Comparison of ENCODE assay signal across 8 cellular contexts in the genomic region with DNA sequence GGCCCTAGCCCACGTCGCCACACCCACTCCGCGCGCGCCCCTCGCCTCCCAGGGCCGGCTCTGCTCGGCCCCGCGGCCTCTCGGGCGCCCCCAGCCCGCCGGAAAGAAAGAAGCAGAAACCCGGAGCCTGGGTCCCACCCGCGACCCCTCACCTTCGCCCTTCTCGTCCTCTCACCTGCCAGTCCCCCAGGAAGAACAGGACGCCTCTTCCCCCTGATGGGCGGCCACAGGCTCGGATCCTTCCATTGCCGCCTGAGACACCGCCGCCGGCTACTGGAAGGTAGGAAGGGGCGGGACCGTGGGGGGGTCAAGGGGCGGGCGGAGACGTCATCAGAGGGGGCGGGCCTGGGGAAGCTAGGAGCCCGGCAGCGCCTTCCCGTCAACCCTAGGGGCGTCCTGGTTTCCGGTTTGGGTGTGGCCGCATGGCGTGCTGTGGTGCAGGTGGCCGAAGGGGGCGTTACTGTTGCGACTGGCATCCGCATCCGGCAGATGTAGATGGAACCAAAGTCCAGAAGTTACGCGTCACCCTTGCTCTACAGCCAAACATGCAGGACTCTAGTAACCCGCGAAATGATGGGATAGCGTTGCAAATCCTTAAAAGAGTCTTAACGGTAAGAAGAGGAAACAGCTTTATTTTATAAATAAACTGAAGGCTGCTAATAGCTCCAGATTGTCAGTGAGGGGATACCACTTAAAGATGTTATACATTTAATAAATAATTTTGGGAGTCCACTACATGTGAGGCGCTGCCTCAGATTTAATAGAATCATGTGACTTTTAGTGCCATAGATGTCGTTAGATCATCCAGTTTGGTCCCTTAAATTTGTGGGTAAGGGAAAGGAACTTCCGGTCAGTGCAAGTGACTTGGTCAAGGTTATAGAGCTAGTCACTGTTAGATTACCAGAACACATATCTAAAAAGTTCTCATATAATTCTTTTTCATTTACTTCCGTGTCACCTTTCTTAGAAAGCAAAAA. TPM values are rescaled to one million over a fixed set of nuclear protein-coding genes. Genes with fewer than 3 reads are reported as not detected.
A peak's percentile ranks its signal among the peaks of the same experiment; 100 is the strongest.
DNase-seq lines count a peak whose midpoint lies in the region; ATAC-seq and TF ChIP-seq lines count a peak whose summit lies in the region.

UBA6 (minus strand) TSS at position 282 of the 977 bp plus-strand sequence; CDS start at position 246, 36 bp downstream.

- under 1% methylated on average over 55 of the region's 55 CpGs for WGBS in liver

- CTCF ChIA-PET in CD4-positive, alpha-beta memory T cell (lab: Charles Lee; ENCODE audit: partially characterized antibody) = interaction anchor here (0.8 to 2.7 kb wide), 9 partner anchors 14 to 210 kb away, joined by 3 to 9 read pairs (median 4); partner anchors contain the start of gene CENPC

- peak; percentile 91 to 95 (median 92) for DNase-seq in CD4-positive, alpha-beta memory T cell
- DNase-seq in NCI-H82 (lab: John Stamatoyannopoulos, UW) (peak; percentile 97), dermis microvascular lymphatic vessel endothelial cell (ENCODE audit: low read depth in 2 of 2) (peak; percentile 90 to 97)
- peak; percentile 97 for DNase-seq in activated CD4-positive, alpha-beta T cell treated with anti-CD3 and anti-CD28 coated beads, Interleukin-2, amount 50 U/mL, for 48 hours
- peak; percentile 97 for DNase-seq in stimulated activated CD4-positive, alpha-beta T cell treated with anti-CD3 and anti-CD28 coated beads, Interleukin-4, amount 100 ng/mL, for 24 hours

- H3K9me3 ChIP-seq in CD4-positive, alpha-beta memory T cell (ENCODE audit: control insufficient read depth in 1 of 2, low read length in 2 of 2) = no peaks in the 10 kb centered on the region
- no peaks in the 10 kb centered on the region for H3K9me3 ChIP-seq in liver (ENCODE audit: control insufficient read depth in 4 of 4, low read length in 3 of 4)

- H3K4me3 Mint-ChIP-seq in CD4-positive, alpha-beta memory T cell = peak within 1 kb of the TSS; percentile 94 to 99 (median 98)

- peak within 1 kb of the TSS; percentile 94 for H3K27ac ChIP-seq in CD4-positive, alpha-beta memory T cell (ENCODE audit: low read depth, low read length)
- H3K27ac ChIP-seq in liver (ENCODE audit: low read depth in 1 of 2, low read length in 2 of 2) = peak within 1 kb of the TSS; percentile 72 to 77

- peak within 1 kb of the TSS; percentile 85 to 93 for H3K4me3 ChIP-seq in CD4-positive, alpha-beta memory T cell (ENCODE audit: low read length in 2 of 2)
- H3K4me3 ChIP-seq in liver (ENCODE audit: low read depth in 1 of 3, low read length in 3 of 3) = peak within 1 kb of the TSS; percentile 85 to 100 (median 96)

- POLR2A ChIA-PET in CD4-positive, alpha-beta memory T cell (lab: Charles Lee; ENCODE audit: partially characterized antibody) = interaction anchor here (0.6 to 1.9 kb wide), 7 partner anchors 12 to 159 kb away, joined by 3 to 12 read pairs (median 4); partner anchors contain the start of gene CENPC

- peak within 1 kb of the TSS; percentile 86 to 99 (median 98) for H3K27ac Mint-ChIP-seq in CD4-positive, alpha-beta memory T cell

- peaks cover 0 to under 1% (median 0%) of the 10 kb centered on the region in 8 donors for H3K9me3 Mint-ChIP-seq in CD4-positive, alpha-beta memory T cell

- intact Hi-C loops in CD4-positive, alpha-beta memory T cell (cut with micrococcal nuclease) = loop anchor here (1.0 to 5.0 kb wide), 3 partner anchors 46 to 651 kb away; partner anchors contain the start of genes CENPC and YTHDC1

- TF ChIP-seq RAD21 in liver (IDR thresholded peaks at IDR 0.05) = no peak

- H3K4me1 Mint-ChIP-seq in CD4-positive, alpha-beta memory T cell = peaks cover 45 to 72% (median 60%) of the 10 kb centered on the region in 4 donors

- peaks cover 22 to 29% of the 10 kb centered on the region in 2 donors for H3K36me3 Mint-ChIP-seq in CD4-positive, alpha-beta memory T cell

- no peaks in the 10 kb centered on the region for H3K27me3 Mint-ChIP-seq in CD4-positive, alpha-beta memory T cell

- ATAC-seq in GM19438 (IDR thresholded peaks at IDR 0.05; ENCODE audit: low read depth, unreplicated experiment) (peak; percentile 97), HG03575 (IDR thresholded peaks at IDR 0.05; ENCODE audit: extremely low read depth, insufficient number of reproducible peaks, low FRiP score, unreplicated experiment) (peak; percentile 89)

- peak; percentile 43 for TF ChIP-seq CTCF in liver (IDR thresholded peaks at IDR 0.05; ENCODE audit: low read depth, low read length, missing input control)

- no peaks in the 10 kb centered on the region for H3K27me3 ChIP-seq in CD4-positive, alpha-beta memory T cell (ENCODE audit: insufficient read depth, low read length)
- H3K27me3 ChIP-seq in liver (ENCODE audit: control insufficient read depth in 4 of 4, insufficient read depth in 4 of 4, low read length in 3 of 4) = no peaks in the 10 kb centered on the region

- H3K9ac ChIP-seq in liver (ENCODE audit: low read depth in 1 of 2, low read length in 2 of 2) = peak within 1 kb of the TSS; percentile 35 to 91

- peaks cover 56% of the 10 kb centered on the region for H3K4me1 ChIP-seq in CD4-positive, alpha-beta memory T cell (ENCODE audit: insufficient read depth, low read length)
- peaks cover 3 to 21% (median 17%) of the 10 kb centered on the region in 4 donors for H3K4me1 ChIP-seq in liver (ENCODE audit: control insufficient read depth in 4 of 4, insufficient read depth in 4 of 4, low read length in 3 of 4)

- no peaks in the 10 kb centered on the region for H3K36me3 ChIP-seq in CD4-positive, alpha-beta memory T cell (ENCODE audit: insufficient read depth, low read length)
- no peaks in the 10 kb centered on the region for H3K36me3 ChIP-seq in liver (ENCODE audit: control insufficient read depth in 4 of 4, insufficient read depth in 3 of 4, low read depth in 1 of 4, low read length in 3 of 4)

TF ChIP-seq in liver, 16 proteins besides CTCF, POLR2A, EP300 and RAD21 (continues in another document):
- TF ChIP-seq, protein P1, sequence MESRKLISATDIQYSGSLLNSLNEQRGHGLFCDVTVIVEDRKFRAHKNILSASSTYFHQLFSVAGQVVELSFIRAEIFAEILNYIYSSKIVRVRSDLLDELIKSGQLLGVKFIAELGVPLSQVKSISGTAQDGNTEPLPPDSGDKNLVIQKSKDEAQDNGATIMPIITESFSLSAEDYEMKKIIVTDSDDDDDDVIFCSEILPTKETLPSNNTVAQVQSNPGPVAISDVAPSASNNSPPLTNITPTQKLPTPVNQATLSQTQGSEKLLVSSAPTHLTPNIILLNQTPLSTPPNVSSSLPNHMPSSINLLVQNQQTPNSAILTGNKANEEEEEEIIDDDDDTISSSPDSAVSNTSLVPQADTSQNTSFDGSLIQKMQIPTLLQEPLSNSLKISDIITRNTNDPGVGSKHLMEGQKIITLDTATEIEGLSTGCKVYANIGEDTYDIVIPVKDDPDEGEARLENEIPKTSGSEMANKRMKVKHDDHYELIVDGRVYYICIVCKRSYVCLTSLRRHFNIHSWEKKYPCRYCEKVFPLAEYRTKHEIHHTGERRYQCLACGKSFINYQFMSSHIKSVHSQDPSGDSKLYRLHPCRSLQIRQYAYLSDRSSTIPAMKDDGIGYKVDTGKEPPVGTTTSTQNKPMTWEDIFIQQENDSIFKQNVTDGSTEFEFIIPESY (IDR thresholded peaks at IDR 0.05) = peak; percentile 58
- TF ChIP-seq REST (IDR thresholded peaks at IDR 0.05) (peak; percentile 69), JUND (IDR thresholded peaks at IDR 0.05) (peak; percentile 39 to 52), RXRA (IDR thresholded peaks at IDR 0.05) (peak; percentile 67 to 79), SP1 (IDR thresholded peaks at IDR 0.05) (peak; percentile 97), HNF4A (conservative IDR thresholded peaks at IDR 0.05) (peak; percentile 88 to 92), ATF3 (IDR thresholded peaks at IDR 0.05) (peak; percentile 37), HNF4G (IDR thresholded peaks at IDR 0.05) (peak; percentile 68), FOXA2 (IDR thresholded peaks at IDR 0.05) (no peak), FOXA1 (IDR thresholded peaks at IDR 0.05) (no peak), GABPA (IDR thresholded peaks at IDR 0.05 in 1 of 2, conservative IDR thresholded peaks at IDR 0.05 in 1 of 2) (peak; percentile 73 to 93), TAF1 (conservative IDR thresholded peaks at IDR 0.05) (no peak), EGR1 (IDR thresholded peaks at IDR 0.05; ENCODE audit: low read depth in 2 of 2) (peak; percentile 49 to 61), YY1 (IDR thresholded peaks at IDR 0.05) (peak; percentile 88)

RNA-seq across cellular contexts. Expression of gene UBA6, which starts in this region (rescaled TPM):
- 10 to 100 TPM; 55.1 to 55.8 TPM for total RNA-seq in CD4-positive, alpha-beta memory T cell
- polyA plus RNA-seq in CD4-positive, alpha-beta memory T cell = 10 to 100 TPM; 14.2 to 29.4 TPM
- total RNA-seq in dermis microvascular lymphatic vessel endothelial cell (80.9 and 89.8 TPM in 2 replicates), liver (100 to 1,000 TPM in 1 of 2 donors, 10 to 100 TPM in 1; 19.0 to 122 TPM)
- polyA plus RNA-seq in liver = 1 to 10 TPM; 8.4 TPM

Comparison
In these comparisons a context has a peak if more than half of its experiments do, and no peak if none do; other contexts are left out.
1. Peak in every context shown above with its lines: DNase-seq, ATAC-seq, H3K4me3 ChIP-seq and H3K27ac ChIP-seq.